Comparison of ENCODE assay signal across 1 cellular context in genomic region chr20:53579266-53579580, GRCh38.
TF ChIP-seq lines count a peak whose summit lies in the region.

No MANE protein-coding gene starts in this region.

TF ChIP-seq in GM12878, 131 proteins besides CTCF, POLR2A, EP300 and RAD21:
- TF ChIP-seq FOXM1 (IDR thresholded peaks at IDR 0.05; ENCODE audit: low read depth, low read length) (no peak), JUNB (IDR thresholded peaks at IDR 0.05) (no peak), SUZ12 (IDR thresholded peaks at IDR 0.05; ENCODE audit: unreplicated experiment) (no peak), PAX5 (IDR thresholded peaks at IDR 0.05; ENCODE audit: borderline replicate concordance, low read depth, low read length) (no peak), BACH1 (IDR thresholded peaks at IDR 0.05; ENCODE audit: borderline replicate concordance) (no peak), ZBTB33 (IDR thresholded peaks at IDR 0.05) (no peak)
- TF ChIP-seq, protein P1, sequence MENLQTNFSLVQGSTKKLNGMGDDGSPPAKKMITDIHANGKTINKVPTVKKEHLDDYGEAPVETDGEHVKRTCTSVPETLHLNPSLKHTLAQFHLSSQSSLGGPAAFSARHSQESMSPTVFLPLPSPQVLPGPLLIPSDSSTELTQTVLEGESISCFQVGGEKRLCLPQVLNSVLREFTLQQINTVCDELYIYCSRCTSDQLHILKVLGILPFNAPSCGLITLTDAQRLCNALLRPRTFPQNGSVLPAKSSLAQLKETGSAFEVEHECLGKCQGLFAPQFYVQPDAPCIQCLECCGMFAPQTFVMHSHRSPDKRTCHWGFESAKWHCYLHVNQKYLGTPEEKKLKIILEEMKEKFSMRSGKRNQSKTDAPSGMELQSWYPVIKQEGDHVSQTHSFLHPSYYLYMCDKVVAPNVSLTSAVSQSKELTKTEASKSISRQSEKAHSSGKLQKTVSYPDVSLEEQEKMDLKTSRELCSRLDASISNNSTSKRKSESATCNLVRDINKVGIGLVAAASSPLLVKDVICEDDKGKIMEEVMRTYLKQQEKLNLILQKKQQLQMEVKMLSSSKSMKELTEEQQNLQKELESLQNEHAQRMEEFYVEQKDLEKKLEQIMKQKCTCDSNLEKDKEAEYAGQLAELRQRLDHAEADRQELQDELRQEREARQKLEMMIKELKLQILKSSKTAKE (IDR thresholded peaks at IDR 0.05; ENCODE audit: low read depth, poor library complexity, severe bottlenecking) = no peak
- TF ChIP-seq, protein P2, sequence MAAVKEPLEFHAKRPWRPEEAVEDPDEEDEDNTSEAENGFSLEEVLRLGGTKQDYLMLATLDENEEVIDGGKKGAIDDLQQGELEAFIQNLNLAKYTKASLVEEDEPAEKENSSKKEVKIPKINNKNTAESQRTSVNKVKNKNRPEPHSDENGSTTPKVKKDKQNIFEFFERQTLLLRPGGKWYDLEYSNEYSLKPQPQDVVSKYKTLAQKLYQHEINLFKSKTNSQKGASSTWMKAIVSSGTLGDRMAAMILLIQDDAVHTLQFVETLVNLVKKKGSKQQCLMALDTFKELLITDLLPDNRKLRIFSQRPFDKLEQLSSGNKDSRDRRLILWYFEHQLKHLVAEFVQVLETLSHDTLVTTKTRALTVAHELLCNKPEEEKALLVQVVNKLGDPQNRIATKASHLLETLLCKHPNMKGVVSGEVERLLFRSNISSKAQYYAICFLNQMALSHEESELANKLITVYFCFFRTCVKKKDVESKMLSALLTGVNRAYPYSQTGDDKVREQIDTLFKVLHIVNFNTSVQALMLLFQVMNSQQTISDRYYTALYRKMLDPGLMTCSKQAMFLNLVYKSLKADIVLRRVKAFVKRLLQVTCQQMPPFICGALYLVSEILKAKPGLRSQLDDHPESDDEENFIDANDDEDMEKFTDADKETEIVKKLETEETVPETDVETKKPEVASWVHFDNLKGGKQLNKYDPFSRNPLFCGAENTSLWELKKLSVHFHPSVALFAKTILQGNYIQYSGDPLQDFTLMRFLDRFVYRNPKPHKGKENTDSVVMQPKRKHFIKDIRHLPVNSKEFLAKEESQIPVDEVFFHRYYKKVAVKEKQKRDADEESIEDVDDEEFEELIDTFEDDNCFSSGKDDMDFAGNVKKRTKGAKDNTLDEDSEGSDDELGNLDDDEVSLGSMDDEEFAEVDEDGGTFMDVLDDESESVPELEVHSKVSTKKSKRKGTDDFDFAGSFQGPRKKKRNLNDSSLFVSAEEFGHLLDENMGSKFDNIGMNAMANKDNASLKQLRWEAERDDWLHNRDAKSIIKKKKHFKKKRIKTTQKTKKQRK (IDR thresholded peaks at IDR 0.05; ENCODE audit: low read depth, low read length) = no peak
